In genomic region chr12:129115558-129115957, GRCh38 we compare ENCODE assay signal across 8 cellular contexts.
"Had no signal": no experiment of that assay in that cellular context is flagged by ENCODE, and none has a peak within 500 bp of the region (broad histone marks: within the 10 kb centered on the region; RNA-seq: fewer than 3 reads in every experiment).

No MANE protein-coding gene starts in this region.

- DNase-seq: GM23248, GOT3, H7, HFFc6, IMR-90, KG1 had no signal

- H3K4me3 ChIP-seq: GM23248, HAP-1, K562 had no signal

- H3K36me3 ChIP-seq: HAP-1 had no signal

- FAIRE-seq: K562 had no signal
